In the genomic region with DNA sequence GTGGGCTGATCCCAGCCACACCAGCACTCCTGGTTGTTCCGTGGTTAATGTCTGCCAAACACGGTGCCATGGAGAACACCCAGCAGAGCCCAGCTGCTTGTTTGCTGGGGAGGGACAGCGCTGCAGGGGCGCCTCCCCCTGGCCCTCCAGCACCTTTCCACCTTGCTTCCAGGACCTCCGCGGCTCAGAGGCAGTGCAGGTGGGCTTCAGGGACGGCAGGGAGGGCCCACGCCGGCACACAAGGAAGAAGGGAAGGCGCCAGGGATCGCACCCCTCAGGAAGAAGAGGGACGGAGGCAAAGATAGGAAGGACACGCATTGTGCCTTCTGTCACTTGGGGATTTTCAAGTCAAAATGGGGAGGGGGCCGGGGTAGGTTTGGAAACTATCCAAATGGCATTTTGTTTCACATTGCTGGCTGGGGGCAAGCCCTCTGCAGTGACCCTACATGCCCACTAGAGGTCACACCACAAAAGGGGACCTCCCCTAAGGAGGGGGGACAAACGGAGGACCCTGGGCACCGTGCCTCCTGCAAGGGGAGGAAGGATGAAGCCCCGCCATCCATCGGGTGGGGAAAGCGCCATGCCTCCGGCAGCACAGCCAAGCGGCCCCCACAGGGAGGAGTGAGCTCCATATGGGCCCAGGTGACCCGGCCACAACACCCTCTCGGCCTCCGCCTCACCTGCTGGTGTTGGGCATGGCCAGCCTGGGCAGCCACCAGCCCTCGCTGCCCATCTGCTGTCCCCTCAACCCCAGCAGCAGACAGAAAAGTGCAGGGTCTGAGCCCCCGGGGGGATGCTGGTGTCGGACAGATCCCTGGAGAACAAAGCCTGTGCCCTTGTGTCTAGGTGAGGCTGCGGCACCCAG, we compare ENCODE assay signal across 1 cellular context.
TF ChIP-seq lines count a peak whose summit lies in the region.

No MANE protein-coding gene starts in this region.

TF ChIP-seq in K562, 482 proteins besides CTCF, POLR2A, EP300 and RAD21:
- TF ChIP-seq, protein P1, sequence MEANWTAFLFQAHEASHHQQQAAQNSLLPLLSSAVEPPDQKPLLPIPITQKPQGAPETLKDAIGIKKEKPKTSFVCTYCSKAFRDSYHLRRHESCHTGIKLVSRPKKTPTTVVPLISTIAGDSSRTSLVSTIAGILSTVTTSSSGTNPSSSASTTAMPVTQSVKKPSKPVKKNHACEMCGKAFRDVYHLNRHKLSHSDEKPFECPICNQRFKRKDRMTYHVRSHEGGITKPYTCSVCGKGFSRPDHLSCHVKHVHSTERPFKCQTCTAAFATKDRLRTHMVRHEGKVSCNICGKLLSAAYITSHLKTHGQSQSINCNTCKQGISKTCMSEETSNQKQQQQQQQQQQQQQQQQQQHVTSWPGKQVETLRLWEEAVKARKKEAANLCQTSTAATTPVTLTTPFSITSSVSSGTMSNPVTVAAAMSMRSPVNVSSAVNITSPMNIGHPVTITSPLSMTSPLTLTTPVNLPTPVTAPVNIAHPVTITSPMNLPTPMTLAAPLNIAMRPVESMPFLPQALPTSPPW (CRISPR knock-in tag; IDR thresholded peaks at IDR 0.05): peak; percentile 72
- TF ChIP-seq ZBTB7A (IDR thresholded peaks at IDR 0.05; ENCODE audit: borderline replicate concordance, control insufficient read depth, low read depth, low read length) (peak; percentile 41; the same call in 1 of the 2 replicates), JUND (IDR thresholded peaks at IDR 0.05; ENCODE audit: borderline replicate concordance, low read depth, low read length) (0 out of 2 replicates have a peak, but pooled peaks have one; percentile 22), JUND (tag; IDR thresholded peaks at IDR 0.05; ENCODE audit: borderline replicate concordance, low read depth, low read length) (no peak), RB1 (IDR thresholded peaks at IDR 0.05; ENCODE audit: low read depth) (0 out of 2 replicates have a peak, but pooled peaks have one; percentile 35), MAZ (CRISPR knock-in tag; conservative IDR thresholded peaks at IDR 0.05 in 1 of 2, IDR thresholded peaks at IDR 0.05 in 1 of 2) (peak in 1 of 2 experiments; percentile 80; a peak in 2 of 4 replicates), HMG20B (CRISPR knock-in tag; IDR thresholded peaks at IDR 0.05) (no peak), NFIC (IDR thresholded peaks at IDR 0.05) (peak; percentile 64), HEY1 (CRISPR knock-in tag; IDR thresholded peaks at IDR 0.05; ENCODE audit: borderline replicate concordance) (0 out of 2 replicates have a peak, but pooled peaks have one; percentile 43), PTRF (tag; IDR thresholded peaks at IDR 0.05) (no peak), ZNF263 (CRISPR knock-in tag; IDR thresholded peaks at IDR 0.05; ENCODE audit: borderline replicate concordance) (peak; percentile 37; the same call in 1 of the 2 replicates)
- TF ChIP-seq, protein P2, sequence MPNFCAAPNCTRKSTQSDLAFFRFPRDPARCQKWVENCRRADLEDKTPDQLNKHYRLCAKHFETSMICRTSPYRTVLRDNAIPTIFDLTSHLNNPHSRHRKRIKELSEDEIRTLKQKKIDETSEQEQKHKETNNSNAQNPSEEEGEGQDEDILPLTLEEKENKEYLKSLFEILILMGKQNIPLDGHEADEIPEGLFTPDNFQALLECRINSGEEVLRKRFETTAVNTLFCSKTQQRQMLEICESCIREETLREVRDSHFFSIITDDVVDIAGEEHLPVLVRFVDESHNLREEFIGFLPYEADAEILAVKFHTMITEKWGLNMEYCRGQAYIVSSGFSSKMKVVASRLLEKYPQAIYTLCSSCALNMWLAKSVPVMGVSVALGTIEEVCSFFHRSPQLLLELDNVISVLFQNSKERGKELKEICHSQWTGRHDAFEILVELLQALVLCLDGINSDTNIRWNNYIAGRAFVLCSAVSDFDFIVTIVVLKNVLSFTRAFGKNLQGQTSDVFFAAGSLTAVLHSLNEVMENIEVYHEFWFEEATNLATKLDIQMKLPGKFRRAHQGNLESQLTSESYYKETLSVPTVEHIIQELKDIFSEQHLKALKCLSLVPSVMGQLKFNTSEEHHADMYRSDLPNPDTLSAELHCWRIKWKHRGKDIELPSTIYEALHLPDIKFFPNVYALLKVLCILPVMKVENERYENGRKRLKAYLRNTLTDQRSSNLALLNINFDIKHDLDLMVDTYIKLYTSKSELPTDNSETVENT (CRISPR knock-in tag; IDR thresholded peaks at IDR 0.05): peak; percentile 24; the same call in 1 of the 2 replicates
- TF ChIP-seq, protein P3, sequence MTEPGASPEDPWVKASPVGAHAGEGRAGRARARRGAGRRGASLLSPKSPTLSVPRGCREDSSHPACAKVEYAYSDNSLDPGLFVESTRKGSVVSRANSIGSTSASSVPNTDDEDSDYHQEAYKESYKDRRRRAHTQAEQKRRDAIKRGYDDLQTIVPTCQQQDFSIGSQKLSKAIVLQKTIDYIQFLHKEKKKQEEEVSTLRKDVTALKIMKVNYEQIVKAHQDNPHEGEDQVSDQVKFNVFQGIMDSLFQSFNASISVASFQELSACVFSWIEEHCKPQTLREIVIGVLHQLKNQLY (CRISPR knock-in tag; conservative IDR thresholded peaks at IDR 0.05): no peak
- TF ChIP-seq, protein P4, sequence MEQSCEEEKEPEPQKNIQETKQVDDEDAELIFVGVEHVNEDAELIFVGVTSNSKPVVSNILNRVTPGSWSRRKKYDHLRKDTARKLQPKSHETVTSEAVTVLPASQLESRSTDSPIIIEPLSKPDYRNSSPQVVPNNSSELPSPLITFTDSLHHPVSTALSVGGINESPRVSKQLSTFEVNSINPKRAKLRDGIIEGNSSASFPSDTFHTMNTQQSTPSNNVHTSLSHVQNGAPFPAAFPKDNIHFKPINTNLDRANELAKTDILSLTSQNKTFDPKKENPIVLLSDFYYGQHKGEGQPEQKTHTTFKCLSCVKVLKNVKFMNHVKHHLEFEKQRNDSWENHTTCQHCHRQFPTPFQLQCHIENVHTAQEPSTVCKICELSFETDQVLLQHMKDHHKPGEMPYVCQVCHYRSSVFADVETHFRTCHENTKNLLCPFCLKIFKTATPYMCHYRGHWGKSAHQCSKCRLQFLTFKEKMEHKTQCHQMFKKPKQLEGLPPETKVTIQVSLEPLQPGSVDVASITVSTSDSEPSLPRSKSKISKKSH (CRISPR knock-in tag; IDR thresholded peaks at IDR 0.05): no peak
